In the genomic region with DNA sequence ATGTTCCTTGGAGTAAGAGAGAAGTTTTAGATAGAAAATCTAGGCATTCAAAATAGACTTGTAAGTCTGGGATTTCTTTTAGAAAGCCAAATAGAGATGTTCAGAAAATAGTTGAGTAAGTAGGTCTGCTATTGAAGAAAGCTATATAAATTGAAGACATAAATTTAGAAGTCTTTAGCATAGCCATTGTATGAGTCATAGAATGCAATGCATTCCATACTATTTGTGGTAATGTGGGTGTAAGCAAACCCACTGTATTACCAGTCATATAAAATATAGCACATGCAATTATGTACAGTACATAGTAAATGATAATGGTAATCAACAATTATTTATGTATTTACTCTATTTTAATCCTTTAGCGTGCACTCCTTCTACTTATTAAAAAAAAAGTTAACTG, we compare ENCODE assay signal across 27 cellular contexts. TPM values are rescaled to one million over a fixed set of nuclear protein-coding genes. Genes with fewer than 3 reads are reported as not detected.
A peak's percentile ranks its signal among the peaks of the same experiment; 100 is the strongest.
DNase-seq lines count a peak whose midpoint lies in the region; ATAC-seq and TF ChIP-seq lines count a peak whose summit lies in the region.
"Had no signal": no experiment of that assay in that cellular context is flagged by ENCODE, and none has a peak within 500 bp of the region (broad histone marks: within the 10 kb centered on the region; RNA-seq: fewer than 3 reads in every experiment).

No MANE protein-coding gene starts in this region.

- peaks cover 29% of the 10 kb centered on the region for H3K4me1 Mint-ChIP-seq in HFFc6 (ENCODE audit: low read depth)
- H3K4me1 Mint-ChIP-seq: activated CD4-positive, alpha-beta T cell treated with anti-CD3 and anti-CD28 coated beads for 36 hours; activated T-helper 17 cell treated with anti-CD3 and anti-CD28 coated beads, Interleukin-2, amount 50 U/mL, for 72 hours; naive thymus-derived CD4-positive, alpha-beta T cell had no signal

- H3K9me3 Mint-ChIP-seq in HFFc6 = no peaks in the 10 kb centered on the region

- no peaks in the 10 kb centered on the region for H3K36me3 Mint-ChIP-seq in HFFc6 (ENCODE audit: low read depth)
- H3K36me3 Mint-ChIP-seq: naive thymus-derived CD4-positive, alpha-beta T cell had no signal

- in situ Hi-C loops in KBM-7 (cut with MboI; ENCODE audit: low pct_unique_long_range_greater_than_20kb, low sequenced_read_pairs) = no loop called here

- peak; percentile 43 for DNase-seq in HFFc6
- DNase-seq in SW480 (ENCODE audit: low spot score) = peak; percentile 22
- peak; percentile 2 for DNase-seq in fibroblast of villous mesenchyme (ENCODE audit: low read depth)
- DNase-seq in stimulated activated CD4-positive, alpha-beta T cell treated with anti-CD3 and anti-CD28 coated beads, Interleukin-15, amount 100 ng/mL, for 24 hours = no peak
- no peak for DNase-seq in KBM-7
- no peak for DNase-seq in activated CD4-positive, alpha-beta T cell treated with anti-CD3 and anti-CD28 coated beads for 4 hours
- DNase-seq: activated CD4-positive, alpha-beta T cell treated with anti-CD3 and anti-CD28 coated beads for 36 hours; adrenal gland; effector memory CD4-positive, alpha-beta T cell; GF-D8; hypothalamus; Kasumi-1; kidney; mesendoderm; naive thymus-derived CD4-positive, alpha-beta T cell; NCI-H1092; NCI-H2029 treated with DMSO at 0.1 percent for 48 hours; NCI-H510A; pancreas; stimulated activated CD4-positive, alpha-beta T cell treated with anti-CD3 and anti-CD28 coated beads, Interleukin-1b, Interleukin-23, amount 100 ng/mL, for 48 hours; stimulated activated naive CD8-positive, alpha-beta T cell treated with anti-CD3 and anti-CD28 coated beads, Interleukin-15, Interleukin-2, amounts not matched to agents 100 U/mL and 50 U/mL, for 24 hours; SW 1271 had no signal

- no peak overlapping the region for H3K27ac Mint-ChIP-seq in HFFc6
- H3K27ac Mint-ChIP-seq: activated CD4-positive, alpha-beta T cell treated with anti-CD3 and anti-CD28 coated beads for 36 hours; activated T-helper 17 cell treated with anti-CD3 and anti-CD28 coated beads, Interleukin-2, amount 50 U/mL, for 72 hours; naive thymus-derived CD4-positive, alpha-beta T cell had no signal

- ATAC-seq in HG03520 (IDR thresholded peaks at IDR 0.05; ENCODE audit: unreplicated experiment) = no peak
- ATAC-seq: activated CD4-positive, alpha-beta T cell treated with anti-CD3 and anti-CD28 coated beads for 36 hours; activated T-helper 17 cell treated with anti-CD3 and anti-CD28 coated beads, Interleukin-2, amount 50 U/mL, for 72 hours; naive thymus-derived CD4-positive, alpha-beta T cell; pancreas; sciatic nerve; stimulated activated naive CD8-positive, alpha-beta T cell treated with anti-CD3 and anti-CD28 coated beads, Interleukin-15, Interleukin-2, amounts not matched to agents 100 U/mL and 50 U/mL, for 24 hours had no signal

- TF ChIP-seq CTCF in HFFc6 (IDR thresholded peaks at IDR 0.05) (no peak), fibroblast of villous mesenchyme (IDR thresholded peaks at IDR 0.05; ENCODE audit: insufficient read depth, low read depth, low read length) (no peak)

- no peak overlapping the region for H3K4me3 Mint-ChIP-seq in HFFc6
- H3K4me3 Mint-ChIP-seq: activated CD4-positive, alpha-beta T cell treated with anti-CD3 and anti-CD28 coated beads for 36 hours; activated T-helper 17 cell treated with anti-CD3 and anti-CD28 coated beads, Interleukin-2, amount 50 U/mL, for 72 hours; naive thymus-derived CD4-positive, alpha-beta T cell had no signal

- peaks cover 2% of the 10 kb centered on the region; the same call in 1 of the 2 replicates for H3K27me3 Mint-ChIP-seq in HFFc6 (ENCODE audit: insufficient read depth)
- H3K27me3 Mint-ChIP-seq: activated CD4-positive, alpha-beta T cell treated with anti-CD3 and anti-CD28 coated beads for 36 hours; activated T-helper 17 cell treated with anti-CD3 and anti-CD28 coated beads, Interleukin-2, amount 50 U/mL, for 72 hours; naive thymus-derived CD4-positive, alpha-beta T cell had no signal

- no peak overlapping the region for H3K4me3 ChIP-seq in fibroblast of villous mesenchyme (ENCODE audit: low read depth, low read length)
- H3K4me3 ChIP-seq: adrenal gland; BLaER1 treated with 17β-estradiol and CSF1 and Interleukin-3, amounts not matched to agents 10 nM and 100 nM; pancreas; tibial nerve had no signal

RNA-seq across cellular contexts. Expression of a gene that starts 14.1 kb away (rescaled TPM):
- total RNA-seq in HFFc6 (2021; fragmentation: NEBNext Ultra II Directional; extraction: Animal tissue kit (Norgen Biotek cat#: 25700)) = not detected
- total RNA-seq in fibroblast of villous mesenchyme = not detected in 2 replicates
- total RNA-seq: activated CD4-positive, alpha-beta T cell treated with anti-CD3 and anti-CD28 coated beads for 36 hours; activated T-helper 17 cell treated with anti-CD3 and anti-CD28 coated beads, Interleukin-2, amount 50 U/mL, for 72 hours; naive thymus-derived CD4-positive, alpha-beta T cell; pancreas; sciatic nerve; tibial nerve had no signal

Comparison
In these comparisons a context has a peak if more than half of its experiments do, and no peak if none do; other contexts are left out.
1. DNase-seq: peak in HFFc6 (single experiment), SW480 (single experiment) and fibroblast of villous mesenchyme (single experiment); none in stimulated activated CD4-positive, alpha-beta T cell treated with anti-CD3 and anti-CD28 coated beads, Interleukin-15, amount 100 ng/mL, for 24 hours (single experiment), KBM-7 (single experiment) and activated CD4-positive, alpha-beta T cell treated with anti-CD3 and anti-CD28 coated beads for 4 hours (0 of 2).